ENCODE assay signal across 8 cellular contexts in the genomic region with DNA sequence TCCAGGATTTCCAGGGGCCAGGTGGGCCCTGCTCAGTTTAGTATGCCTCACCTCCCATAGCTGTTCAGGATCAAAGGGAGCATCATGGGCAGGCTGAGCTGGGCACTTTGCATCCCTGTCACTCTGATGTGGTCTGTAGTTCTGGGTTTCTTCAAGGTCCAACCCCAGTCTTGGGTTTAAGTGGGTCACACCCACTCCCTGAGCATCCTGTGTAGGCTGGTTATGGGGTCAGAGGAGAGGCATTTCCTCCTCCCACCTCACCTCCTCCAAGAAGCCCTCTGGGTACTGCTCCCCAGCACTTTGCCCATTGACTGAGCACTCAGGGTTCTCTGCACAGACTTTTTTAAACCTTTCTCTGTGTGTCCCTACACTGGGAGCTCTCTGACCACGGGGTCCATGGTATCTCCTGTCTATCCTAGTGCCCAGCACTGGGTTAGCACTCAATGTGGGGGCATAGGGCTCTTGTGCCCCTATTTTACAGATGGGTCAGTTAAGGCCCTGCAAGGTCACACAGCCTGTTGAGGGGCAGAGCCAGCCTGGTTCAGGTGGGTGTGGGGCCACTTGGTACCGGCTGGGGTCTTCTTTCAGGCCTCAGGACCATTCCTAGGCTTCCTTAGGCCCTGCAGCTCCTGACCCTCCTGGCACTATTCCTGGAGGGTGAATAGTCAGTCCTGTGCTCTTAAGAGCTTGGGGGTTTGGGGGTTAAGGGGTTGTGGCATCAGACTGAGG. TPM values are rescaled to one million over a fixed set of nuclear protein-coding genes. Genes with fewer than 3 reads are reported as not detected.
DNase-seq lines count a peak whose midpoint lies in the region; ATAC-seq and TF ChIP-seq lines count a peak whose summit lies in the region.
"Had no signal": no experiment of that assay in that cellular context is flagged by ENCODE, and none has a peak within 500 bp of the region (broad histone marks: within the 10 kb centered on the region; RNA-seq: fewer than 3 reads in every experiment).

No MANE protein-coding gene starts in this region.

- H3K4me3 ChIP-seq in HEK293 (ENCODE audit: low read depth, low read length) = no peak overlapping the region
- H3K4me3 ChIP-seq in SU-DHL-6 (ENCODE audit: insufficient read depth, low read length, poor library complexity, severe bottlenecking) = peak overlapping the region; percentile 60
- H3K4me3 ChIP-seq in subcutaneous abdominal adipose tissue (ENCODE audit: low read depth in 1 of 5, low read length in 5 of 5) = peak overlapping the region in 3 of 5 donors; percentile 55 to 67 (median 58)
- no peak overlapping the region for H3K4me3 ChIP-seq in ovary

- H3K4me1 ChIP-seq in HEK293 (ENCODE audit: control insufficient read depth, insufficient read depth, low read length) (peaks cover 4% of the 10 kb centered on the region; the same call in 1 of the 2 replicates), subcutaneous abdominal adipose tissue (ENCODE audit: control insufficient read depth in 5 of 5, insufficient read depth in 5 of 5, low read length in 5 of 5) (peaks cover 12 to 92% (median 90%) of the 10 kb centered on the region in 5 donors), ovary (ENCODE audit: insufficient read depth) (peaks cover 18% of the 10 kb centered on the region)

- no peaks in the 10 kb centered on the region for H3K9me2 ChIP-seq in SU-DHL-6 (replicated peaks; ENCODE audit: insufficient read depth, low read length)

- DNase-seq in kidney tubule cell (ENCODE audit: low spot score) = peak; percentile 52
- DNase-seq in ovary = no peak
- DNase-seq in GM13976 (ENCODE audit: low spot score) = no peak
- DNase-seq: Kasumi-1 had no signal

- no peak overlapping the region for H2AFZ ChIP-seq in SU-DHL-6 (ENCODE audit: low read depth, low read length, severe bottlenecking)

- no peaks in the 10 kb centered on the region for H3K36me3 ChIP-seq in HEK293 (ENCODE audit: control insufficient read depth in 2 of 2, insufficient read depth in 1 of 2, low read length in 2 of 2)
- no peaks in the 10 kb centered on the region for H3K36me3 ChIP-seq in SU-DHL-6 (ENCODE audit: low read length)
- peaks cover 0 to 6% (median 2%) of the 10 kb centered on the region in 5 donors for H3K36me3 ChIP-seq in subcutaneous abdominal adipose tissue (ENCODE audit: control insufficient read depth in 5 of 5, insufficient read depth in 5 of 5, low read length in 5 of 5)
- H3K36me3 ChIP-seq in ovary = no peaks in the 10 kb centered on the region

- in situ Hi-C loops in GM13976 (cut with MboI; ENCODE audit: low sequenced_read_pairs, unreplicated experiment) = no loop called here

- H4K20me1 ChIP-seq in SU-DHL-6 (ENCODE audit: low read depth, low read length) = no peaks in the 10 kb centered on the region

- no peak for ATAC-seq in HG03025 (IDR thresholded peaks at IDR 0.05; ENCODE audit: low FRiP score, unreplicated experiment)

- no peak for TF ChIP-seq EP300 in ovary (IDR thresholded peaks at IDR 0.05)

- TF ChIP-seq CTCF in HEK293 (tag by site-specific recombination; IDR thresholded peaks at IDR 0.05) = no peak
- TF ChIP-seq CTCF in SU-DHL-6 (IDR thresholded peaks at IDR 0.05; ENCODE audit: insufficient read depth, low read length, poor library complexity, severe bottlenecking) = no peak
- no peak for TF ChIP-seq CTCF in ovary (IDR thresholded peaks at IDR 0.05)
- TF ChIP-seq CTCF in GM13976 (IDR thresholded peaks at IDR 0.05; ENCODE audit: borderline replicate concordance, control extremely low read depth, extremely low read depth, insufficient read depth, missing control alignments) = no peak

- no peak for TF ChIP-seq POLR2A in ovary (IDR thresholded peaks at IDR 0.05)

- POLR2A ChIA-PET in HEK293 (lab: Yijun Ruan, JAX) = interaction anchor here (0.6 to 1.2 kb wide), 2 partner anchors 79 to 325 kb away, joined by 3 to 5 read pairs; no protein-coding TSS in a partner anchor

- H3K9me3 ChIP-seq in HEK293 (ENCODE audit: control insufficient read depth, insufficient read depth, low read depth, low read length) (no peaks in the 10 kb centered on the region), SU-DHL-6 (ENCODE audit: insufficient read depth, low read length) (no peaks in the 10 kb centered on the region), subcutaneous abdominal adipose tissue (ENCODE audit: control insufficient read depth in 5 of 5, low read length in 5 of 5) (no peaks in the 10 kb centered on the region), ovary (no peaks in the 10 kb centered on the region)

- CTCF ChIA-PET in HEK293 (lab: Yijun Ruan, JAX) = interaction anchor here (0.6 to 1.6 kb wide), 3 partner anchors 19 to 98 kb away, joined by 3 read pairs; a partner anchor contains a TSS

- H3K27me3 ChIP-seq in SU-DHL-6 (ENCODE audit: low read length) (no peaks in the 10 kb centered on the region), subcutaneous abdominal adipose tissue (ENCODE audit: control insufficient read depth in 5 of 5, insufficient read depth in 4 of 5, low read length in 5 of 5) (no peaks in the 10 kb centered on the region), ovary (no peaks in the 10 kb centered on the region)

- 0 out of 2 replicates have a peak overlapping the region, but pooled peaks have one; percentile 55 for H3K27ac ChIP-seq in HEK293 (ENCODE audit: extremely low read depth, low read depth, low read length)
- H3K27ac ChIP-seq in SU-DHL-6 (ENCODE audit: low read depth, low read length) = peak overlapping the region; percentile 99
- peak overlapping the region; percentile 97 for H3K27ac ChIP-seq in subcutaneous abdominal adipose tissue (ENCODE audit: low read depth, low read length)
- no peak overlapping the region for H3K27ac ChIP-seq in ovary

- H3K4me2 ChIP-seq in SU-DHL-6 (ENCODE audit: low read depth, low read length, poor library complexity, severe bottlenecking) = peak overlapping the region; percentile 93

- H3F3A ChIP-seq in SU-DHL-6 (ENCODE audit: insufficient read depth) = peaks cover 55% of the 10 kb centered on the region

- H3K9ac ChIP-seq in SU-DHL-6 (ENCODE audit: low read length) (peak overlapping the region; percentile 81), subcutaneous abdominal adipose tissue (ENCODE audit: low read length in 5 of 5) (peak overlapping the region; percentile 48 to 87 (median 83))

- peaks cover 88% of the 10 kb centered on the region for H3K79me2 ChIP-seq in SU-DHL-6 (ENCODE audit: insufficient read depth, low read length)

- 87 to 96% (median 90%) methylated on average over 2 of the region's 2 CpGs for WGBS in ovary, 3 donors

- intact Hi-C loops in ovary (cut with DNase I) = no loop called here

TF ChIP-seq in HEK293, 187 proteins besides CTCF, POLR2A, EP300 and RAD21:
- TF ChIP-seq ZFHX2 (tag by site-specific recombination; conservative IDR thresholded peaks at IDR 0.05) (peak; percentile 87), ZNF354C (tag by site-specific recombination; IDR thresholded peaks at IDR 0.05; ENCODE audit: borderline replicate concordance, low read depth) (no peak), ZNF548 (tag by site-specific recombination; IDR thresholded peaks at IDR 0.05) (no peak), KLF7 (tag by site-specific recombination; IDR thresholded peaks at IDR 0.05; ENCODE audit: borderline replicate concordance) (no peak), ZFP41 (tag by site-specific recombination; IDR thresholded peaks at IDR 0.05; ENCODE audit: borderline replicate concordance) (no peak), EGR2 (tag by site-specific recombination; IDR thresholded peaks at IDR 0.05; ENCODE audit: low read depth) (peak; percentile 90), SP2 (tag by site-specific recombination; IDR thresholded peaks at IDR 0.05) (0 out of 2 replicates have a peak, but pooled peaks have one; percentile 15)
- TF ChIP-seq, protein P1, sequence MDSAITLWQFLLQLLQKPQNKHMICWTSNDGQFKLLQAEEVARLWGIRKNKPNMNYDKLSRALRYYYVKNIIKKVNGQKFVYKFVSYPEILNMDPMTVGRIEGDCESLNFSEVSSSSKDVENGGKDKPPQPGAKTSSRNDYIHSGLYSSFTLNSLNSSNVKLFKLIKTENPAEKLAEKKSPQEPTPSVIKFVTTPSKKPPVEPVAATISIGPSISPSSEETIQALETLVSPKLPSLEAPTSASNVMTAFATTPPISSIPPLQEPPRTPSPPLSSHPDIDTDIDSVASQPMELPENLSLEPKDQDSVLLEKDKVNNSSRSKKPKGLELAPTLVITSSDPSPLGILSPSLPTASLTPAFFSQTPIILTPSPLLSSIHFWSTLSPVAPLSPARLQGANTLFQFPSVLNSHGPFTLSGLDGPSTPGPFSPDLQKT (IDR thresholded peaks at IDR 0.05; ENCODE audit: borderline replicate concordance, low read depth, low read length) = no peak
TF ChIP-seq in HEK293: peak in this region for 3.

RNA-seq across cellular contexts. Expression of a gene that starts 19.0 kb away (rescaled TPM):
- 10 to 100 TPM in 2 of 7 donors, 1 to 10 TPM in 5; 4.4 to 35.7 (median 8.7) TPM for total RNA-seq in ovary
- polyA plus RNA-seq in ovary = 10 to 100 TPM in 1 of 2 donors, 1 to 10 TPM in 1; 7.0 to 28.2 TPM

Comparison
In these comparisons a context has a peak if more than half of its experiments do, and no peak if none do; other contexts are left out.
1. H3K27ac ChIP-seq: peak in HEK293 (single experiment), SU-DHL-6 (single experiment) and subcutaneous abdominal adipose tissue (single experiment); none in ovary (0 of 2).
2. H3K4me3 ChIP-seq: peak in SU-DHL-6 (single experiment) and subcutaneous abdominal adipose tissue (3 of 5); none in HEK293 (single experiment) and ovary (single experiment).